13 cellular contexts compared by ENCODE assay signal in genomic region chr5:41524174-41524573, GRCh38. TPM values are rescaled to one million over a fixed set of nuclear protein-coding genes. Genes with fewer than 3 reads are reported as not detected.
DNase-seq lines count a peak whose midpoint lies in the region; ATAC-seq and TF ChIP-seq lines count a peak whose summit lies in the region.
"Had no signal": no experiment of that assay in that cellular context is flagged by ENCODE, and none has a peak within 500 bp of the region (broad histone marks: within the 10 kb centered on the region; RNA-seq: fewer than 3 reads in every experiment).

No MANE protein-coding gene starts in this region.

- peaks cover 20% of the 10 kb centered on the region; the same call in 1 of the 2 replicates for H3K9me3 Mint-ChIP-seq in WTC11

- no peaks in the 10 kb centered on the region for H3K27me3 Mint-ChIP-seq in WTC11 (ENCODE audit: low read depth)

- POLR2A ChIA-PET in WTC11 (lab: Charles Lee) = no interaction called here

- TF ChIP-seq CTCF in WTC11 (IDR thresholded peaks at IDR 0.05) = no peak; the same call in 1 of the 2 replicates

- CTCF ChIA-PET in WTC11 (lab: Charles Lee) = interaction anchor here (0.6 to 2.8 kb wide), 13 partner anchors 11 to 620 kb away, joined by 3 to 20 read pairs (median 4); partner anchors contain the start of gene PLCXD3

- no peak overlapping the region for H3K27ac Mint-ChIP-seq in WTC11

- H3K36me3 Mint-ChIP-seq in WTC11 = no peaks in the 10 kb centered on the region

- no peak overlapping the region for H3K4me3 Mint-ChIP-seq in WTC11

- peak; percentile 65 for ATAC-seq in WTC11
- ATAC-seq in left lobe of liver = peak; percentile 34
- ATAC-seq in GM18868 (IDR thresholded peaks at IDR 0.05; ENCODE audit: unreplicated experiment) = no peak
- ATAC-seq: activated CD4-positive, CD25-positive, alpha-beta regulatory T cell treated with anti-CD3 and anti-CD28 coated beads, Interleukin-2, amount 50 U/mL, for 24 hours had no signal

- peaks cover 10% of the 10 kb centered on the region for H3K4me1 Mint-ChIP-seq in WTC11

- DNase-seq in EH (ENCODE audit: low read depth) (peak; percentile 8), HT1080 (ENCODE audit: low read depth) (peak; percentile 4), WTC11 (ENCODE audit: low spot score) (peak; percentile 19), left lobe of liver (ENCODE audit: low spot score) (no peak), NCI-H146 treated with DMSO at 0.1 percent for 48 hours (lab: John Stamatoyannopoulos, UW; ENCODE audit: unreplicated experiment) (no peak), SIG-M5 treated with dmso at 0.1 percent for 504 hours (lab: John Stamatoyannopoulos, UW; ENCODE audit: unreplicated experiment) (no peak), NCI-H2227 treated with DMSO at 0.1 percent for 48 hours (lab: John Stamatoyannopoulos, UW) (no peak)
- DNase-seq: activated naive CD4-positive, alpha-beta T cell; DMS79; kidney glomerular epithelial cell; NCI-H1092 had no signal

TF ChIP-seq in WTC11, 78 proteins besides CTCF, POLR2A, EP300 and RAD21 (continues in another document):
- TF ChIP-seq JAZF1 (CRISPR knock-in tag; IDR thresholded peaks at IDR 0.05) (no peak), ZNF512 (CRISPR knock-in tag; IDR thresholded peaks at IDR 0.05; ENCODE audit: borderline replicate concordance) (no peak), ZNF219 (CRISPR knock-in tag; IDR thresholded peaks at IDR 0.05; ENCODE audit: borderline replicate concordance) (no peak), NFE2L1 (CRISPR knock-in tag; IDR thresholded peaks at IDR 0.05) (no peak), ZBTB21 (CRISPR knock-in tag; IDR thresholded peaks at IDR 0.05; ENCODE audit: borderline replicate concordance) (no peak), FOXP4 (CRISPR knock-in tag; IDR thresholded peaks at IDR 0.05) (no peak), ATF3 (CRISPR knock-in tag; conservative IDR thresholded peaks at IDR 0.05) (no peak), ZMAT4 (CRISPR knock-in tag; IDR thresholded peaks at IDR 0.05) (no peak), NR2C2 (CRISPR knock-in tag; IDR thresholded peaks at IDR 0.05) (no peak), ZNF232 (CRISPR knock-in tag; IDR thresholded peaks at IDR 0.05) (no peak), ZBTB43 (CRISPR knock-in tag; IDR thresholded peaks at IDR 0.05) (no peak), FOXK1 (CRISPR knock-in tag; IDR thresholded peaks at IDR 0.05) (no peak), ZNF671 (CRISPR knock-in tag; IDR thresholded peaks at IDR 0.05) (no peak), E2F4 (CRISPR knock-in tag; IDR thresholded peaks at IDR 0.05; ENCODE audit: borderline replicate concordance, low read depth) (no peak), E2F5 (CRISPR knock-in tag; IDR thresholded peaks at IDR 0.05) (no peak), NFATC4 (CRISPR knock-in tag; IDR thresholded peaks at IDR 0.05) (no peak), ZNF416 (CRISPR knock-in tag; IDR thresholded peaks at IDR 0.05) (no peak)

RNA-seq across cellular contexts. Expression of gene PLCXD3, which starts 13.8 kb away (rescaled TPM):
- total RNA-seq in HT1080 (2014; rRNA removed; shearing (Covaris generic)) = 0.07 TPM in 1 of 2 replicates, not detected in the other
- polyA plus RNA-seq in HT1080 (2015; cell fraction: cytosol; rRNA removed) = 0.05 and 0.10 TPM in 2 replicates
- 0.03 and 0.06 TPM in 2 replicates for polyA plus RNA-seq in HT1080 (2015; cell fraction: nucleus; rRNA removed)
- 0.04 to 0.07 TPM (median 0.07 TPM) in 3 replicates for total RNA-seq in WTC11 (2021)
- 1.2 TPM for total RNA-seq in left lobe of liver

Comparison
In these comparisons a context has a peak if more than half of its experiments do, and no peak if none do; other contexts are left out.
1. DNase-seq: peak in EH (single experiment), HT1080 (single experiment) and WTC11 (single experiment); none in left lobe of liver (single experiment), NCI-H146 treated with DMSO at 0.1 percent for 48 hours (single experiment), SIG-M5 treated with dmso at 0.1 percent for 504 hours (single experiment) and NCI-H2227 treated with DMSO at 0.1 percent for 48 hours (single experiment).